In genomic region chr17:5419356-5419958, GRCh38 we compare ENCODE assay signal across 1 cellular context.
A peak's percentile ranks its signal among the peaks of the same experiment; 100 is the strongest.
TF ChIP-seq lines count a peak whose summit lies in the region.

NUP88 (minus strand) TSS chr17:5419662; CDS start chr17:5419650, 12 bp downstream.

TF ChIP-seq in A549, 52 proteins besides CTCF, POLR2A, EP300 and RAD21 (continued from another document):
- TF ChIP-seq, protein P1, sequence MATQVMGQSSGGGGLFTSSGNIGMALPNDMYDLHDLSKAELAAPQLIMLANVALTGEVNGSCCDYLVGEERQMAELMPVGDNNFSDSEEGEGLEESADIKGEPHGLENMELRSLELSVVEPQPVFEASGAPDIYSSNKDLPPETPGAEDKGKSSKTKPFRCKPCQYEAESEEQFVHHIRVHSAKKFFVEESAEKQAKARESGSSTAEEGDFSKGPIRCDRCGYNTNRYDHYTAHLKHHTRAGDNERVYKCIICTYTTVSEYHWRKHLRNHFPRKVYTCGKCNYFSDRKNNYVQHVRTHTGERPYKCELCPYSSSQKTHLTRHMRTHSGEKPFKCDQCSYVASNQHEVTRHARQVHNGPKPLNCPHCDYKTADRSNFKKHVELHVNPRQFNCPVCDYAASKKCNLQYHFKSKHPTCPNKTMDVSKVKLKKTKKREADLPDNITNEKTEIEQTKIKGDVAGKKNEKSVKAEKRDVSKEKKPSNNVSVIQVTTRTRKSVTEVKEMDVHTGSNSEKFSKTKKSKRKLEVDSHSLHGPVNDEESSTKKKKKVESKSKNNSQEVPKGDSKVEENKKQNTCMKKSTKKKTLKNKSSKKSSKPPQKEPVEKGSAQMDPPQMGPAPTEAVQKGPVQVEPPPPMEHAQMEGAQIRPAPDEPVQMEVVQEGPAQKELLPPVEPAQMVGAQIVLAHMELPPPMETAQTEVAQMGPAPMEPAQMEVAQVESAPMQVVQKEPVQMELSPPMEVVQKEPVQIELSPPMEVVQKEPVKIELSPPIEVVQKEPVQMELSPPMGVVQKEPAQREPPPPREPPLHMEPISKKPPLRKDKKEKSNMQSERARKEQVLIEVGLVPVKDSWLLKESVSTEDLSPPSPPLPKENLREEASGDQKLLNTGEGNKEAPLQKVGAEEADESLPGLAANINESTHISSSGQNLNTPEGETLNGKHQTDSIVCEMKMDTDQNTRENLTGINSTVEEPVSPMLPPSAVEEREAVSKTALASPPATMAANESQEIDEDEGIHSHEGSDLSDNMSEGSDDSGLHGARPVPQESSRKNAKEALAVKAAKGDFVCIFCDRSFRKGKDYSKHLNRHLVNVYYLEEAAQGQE (IDR thresholded peaks at IDR 0.05) = no peak
- TF ChIP-seq JUN (IDR thresholded peaks at IDR 0.05) = peak in 1 of 2 experiments; percentile 78; a peak in 4 of 5 replicates
- TF ChIP-seq RNF2 (IDR thresholded peaks at IDR 0.05; ENCODE audit: borderline replicate concordance, low read depth) = no peak
- no peak for TF ChIP-seq CHD4 (IDR thresholded peaks at IDR 0.05; ENCODE audit: borderline replicate concordance)
- TF ChIP-seq ESRRA (IDR thresholded peaks at IDR 0.05; ENCODE audit: borderline replicate concordance, low read length) = no peak
- TF ChIP-seq MAZ (IDR thresholded peaks at IDR 0.05; ENCODE audit: borderline replicate concordance, low read depth, low read length) = no peak
- TF ChIP-seq EHMT2 (IDR thresholded peaks at IDR 0.05; ENCODE audit: low read depth) = no peak
- TF ChIP-seq PBX3 (IDR thresholded peaks at IDR 0.05) = no peak
- TF ChIP-seq BCL3 (IDR thresholded peaks at IDR 0.05) = peak; percentile 78
- TF ChIP-seq TFCP2L1 (CRISPR knock-in tag; IDR thresholded peaks at IDR 0.05) = 0 out of 2 replicates have a peak, but pooled peaks have one; percentile 51
- TF ChIP-seq CBX2 (IDR thresholded peaks at IDR 0.05; ENCODE audit: borderline replicate concordance, low read depth) = no peak
- TF ChIP-seq SREBF2 (IDR thresholded peaks at IDR 0.05) = no peak
- 0 out of 2 replicates have a peak, but pooled peaks have one; percentile 15 for TF ChIP-seq HOXB5 (CRISPR knock-in tag; IDR thresholded peaks at IDR 0.05)
- no peak for TF ChIP-seq ZC3H11A (IDR thresholded peaks at IDR 0.05)
- no peak for TF ChIP-seq POLR2AphosphoS2 (conservative IDR thresholded peaks at IDR 0.05; ENCODE audit: low read length)
- no peak for TF ChIP-seq HES2 (IDR thresholded peaks at IDR 0.05)
- TF ChIP-seq RFX5 (IDR thresholded peaks at IDR 0.05) = peak; percentile 85
- no peak for TF ChIP-seq ZNF302 (CRISPR knock-in tag; IDR thresholded peaks at IDR 0.05)
- no peak for TF ChIP-seq NR3C1 (IDR thresholded peaks at IDR 0.05)
- no peak for TF ChIP-seq RCOR1 (IDR thresholded peaks at IDR 0.05; ENCODE audit: low read depth, low read length)
- TF ChIP-seq MAX (IDR thresholded peaks at IDR 0.05) = no peak
- TF ChIP-seq KDM5A (IDR thresholded peaks at IDR 0.05) = peak; percentile 93
- TF ChIP-seq FOXS1 (CRISPR knock-in tag; IDR thresholded peaks at IDR 0.05) = no peak
- TF ChIP-seq PHF8 (IDR thresholded peaks at IDR 0.05; ENCODE audit: borderline replicate concordance, low read depth) = peak; percentile 91
